Comparison of ENCODE assay signal across 28 cellular contexts in genomic region chr2:43307973-43308372, GRCh38.
"Had no signal": no experiment of that assay in that cellular context is flagged by ENCODE, and none has a peak within 500 bp of the region (broad histone marks: within the 10 kb centered on the region; RNA-seq: fewer than 3 reads in every experiment).

No MANE protein-coding gene starts in this region.

- H3K27ac Mint-ChIP-seq: effector memory CD8-positive, alpha-beta T cell; endodermal cell had no signal

- H3K9me3 ChIP-seq: colonic mucosa, esophagus muscularis mucosa, esophagus squamous epithelium, gastrocnemius medialis, gastroesophageal sphincter, heart left ventricle, heart right ventricle had no signal

- FAIRE-seq: colon, endometrium, endothelial cell of umbilical vein, frontal cortex had no signal

- H3K36me3 ChIP-seq: colonic mucosa, esophagus muscularis mucosa, esophagus squamous epithelium, gastrocnemius medialis, gastroesophageal sphincter, heart left ventricle, heart right ventricle had no signal

- H3K27ac ChIP-seq: colonic mucosa, coronary artery, dorsolateral prefrontal cortex, epithelial cell of prostate, esophagus muscularis mucosa, esophagus squamous epithelium, foreskin keratinocyte, gastrocnemius medialis had no signal

- H3K27me3 Mint-ChIP-seq: effector memory CD8-positive, alpha-beta T cell had no signal

- H3K9me3 Mint-ChIP-seq: effector memory CD8-positive, alpha-beta T cell; endodermal cell had no signal

- H3K4me3 ChIP-seq: colonic mucosa, coronary artery, dorsolateral prefrontal cortex, esophagus muscularis mucosa, esophagus squamous epithelium, gastrocnemius medialis, gastroesophageal sphincter, heart left ventricle, heart right ventricle had no signal

- H3K4me1 ChIP-seq: colonic mucosa had no signal

- H3K4me3 Mint-ChIP-seq: effector memory CD8-positive, alpha-beta T cell; endodermal cell had no signal

- ATAC-seq: effector memory CD8-positive, alpha-beta T cell; esophagus mucosa; foreskin keratinocyte; gastrocnemius medialis; gastroesophageal sphincter; heart left ventricle; heart right ventricle had no signal

- H3K27me3 ChIP-seq: colonic mucosa, dorsolateral prefrontal cortex, esophagus muscularis mucosa, esophagus squamous epithelium, foreskin keratinocyte, gastrocnemius medialis, gastroesophageal sphincter, heart left ventricle, heart right ventricle had no signal

- DNase-seq: colonic mucosa; cortex of kidney; dermis blood vessel endothelial cell; dorsolateral prefrontal cortex; effector CD4-positive, alpha-beta T cell; effector CD8-positive, alpha-beta T cell; effector memory CD4-positive, alpha-beta T cell; effector memory CD8-positive, alpha-beta T cell; endodermal cell; erythroblast; esophagus squamous epithelium; foreskin fibroblast; foreskin keratinocyte; foreskin melanocyte; gastrocnemius medialis; glutamatergic neuron; head of caudate nucleus; heart left ventricle; heart right ventricle had no signal
